ENCODE assay signal across 6 cellular contexts in the genomic region with DNA sequence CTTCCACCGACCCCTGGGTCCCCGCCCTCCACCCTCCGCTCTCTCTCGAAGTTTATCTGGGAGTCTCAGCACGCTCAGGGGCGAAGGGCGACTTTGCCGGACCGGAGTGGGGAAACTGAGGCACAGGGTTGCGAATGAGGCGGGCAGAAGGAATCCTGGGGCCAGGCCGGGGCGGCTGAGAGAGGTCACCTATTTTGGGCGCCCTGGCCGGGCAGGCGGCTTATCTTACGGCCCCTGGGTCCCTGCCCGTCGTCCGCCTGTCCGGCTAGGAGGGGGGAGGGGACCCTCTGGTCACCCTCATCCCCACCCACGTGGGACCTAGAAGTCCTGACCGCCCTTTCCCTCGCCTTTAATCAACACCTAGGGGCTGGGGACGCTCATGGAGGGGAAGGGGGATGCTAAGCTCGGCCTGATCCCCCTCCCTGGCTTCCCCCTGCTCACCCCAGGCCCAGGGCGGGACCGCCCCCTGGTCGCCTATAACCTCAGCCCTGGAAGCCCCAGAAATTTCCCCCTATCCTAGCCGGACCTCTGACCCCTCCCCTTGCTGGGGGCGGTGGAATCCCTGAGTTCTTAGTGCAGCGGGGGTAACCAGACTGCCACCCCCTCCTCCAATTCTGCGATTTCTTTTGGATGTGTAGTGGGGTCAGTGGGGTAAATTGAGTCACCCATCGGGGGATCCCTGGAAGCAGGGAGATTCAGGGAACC. TPM values are rescaled to one million over a fixed set of nuclear protein-coding genes. Genes with fewer than 3 reads are reported as not detected.
A peak's percentile ranks its signal among the peaks of the same experiment; 100 is the strongest.
DNase-seq lines count a peak whose midpoint lies in the region; ATAC-seq, FAIRE-seq and TF ChIP-seq lines count a peak whose summit lies in the region.

No MANE protein-coding gene starts in this region.

- H3K4me1 ChIP-seq in mucosa of descending colon (ENCODE audit: low read depth): peaks cover 38% of the 10 kb centered on the region

- H3K9me3 ChIP-seq in mucosa of descending colon: no peaks in the 10 kb centered on the region

- no peak for TF ChIP-seq RAD21 in Ishikawa (IDR thresholded peaks at IDR 0.05; ENCODE audit: low read depth)

- H3K27me3 Mint-ChIP-seq in activated naive CD8-positive, alpha-beta T cell treated with anti-CD3 and anti-CD28 coated beads, Interleukin-2, amount 50 U/mL, for 24 hours: no peaks in the 10 kb centered on the region

- no peak for ATAC-seq in activated naive CD8-positive, alpha-beta T cell treated with anti-CD3 and anti-CD28 coated beads, Interleukin-2, amount 50 U/mL, for 24 hours
- no peak for ATAC-seq in mucosa of descending colon

- peak overlapping the region; percentile 69 for H3K4me3 ChIP-seq in mucosa of descending colon

- peak; percentile 58 for DNase-seq in activated naive CD8-positive, alpha-beta T cell treated with anti-CD3 and anti-CD28 coated beads, Interleukin-2, amount 50 U/mL, for 24 hours
- DNase-seq in mucosa of descending colon (peak in 1 of 3 donors; percentile 65), GM19239 (ENCODE audit: insufficient read length, low spot score) (no peak), H54 (ENCODE audit: insufficient read length, low spot score) (no peak), AG08396 (ENCODE audit: low spot score) (no peak)

- intact Hi-C loops in mucosa of descending colon (cut with DNase I, micrococcal nuclease): no loop called here

- H3K4me3 Mint-ChIP-seq in activated naive CD8-positive, alpha-beta T cell treated with anti-CD3 and anti-CD28 coated beads, Interleukin-2, amount 50 U/mL, for 24 hours: peak overlapping the region; percentile 91

- peaks cover 48% of the 10 kb centered on the region for H3K4me1 Mint-ChIP-seq in activated naive CD8-positive, alpha-beta T cell treated with anti-CD3 and anti-CD28 coated beads, Interleukin-2, amount 50 U/mL, for 24 hours

- H3K36me3 ChIP-seq in mucosa of descending colon (ENCODE audit: low read depth): no peaks in the 10 kb centered on the region

- H3K27ac Mint-ChIP-seq in activated naive CD8-positive, alpha-beta T cell treated with anti-CD3 and anti-CD28 coated beads, Interleukin-2, amount 50 U/mL, for 24 hours: no peak overlapping the region

- peaks cover 33% of the 10 kb centered on the region for H3K36me3 Mint-ChIP-seq in activated naive CD8-positive, alpha-beta T cell treated with anti-CD3 and anti-CD28 coated beads, Interleukin-2, amount 50 U/mL, for 24 hours (ENCODE audit: low read depth)

- no peak for FAIRE-seq in GM19239 (lab: Jason Lieb, UNC)
- FAIRE-seq in H54 (lab: Jason Lieb, UNC): no peak

- H3K9me3 Mint-ChIP-seq in activated naive CD8-positive, alpha-beta T cell treated with anti-CD3 and anti-CD28 coated beads, Interleukin-2, amount 50 U/mL, for 24 hours: no peaks in the 10 kb centered on the region

- no peak for TF ChIP-seq POLR2A in H54 (IDR thresholded peaks at IDR 0.05; ENCODE audit: low read depth, low read length)

- TF ChIP-seq CTCF in mucosa of descending colon (IDR thresholded peaks at IDR 0.05): no peak

- no peak for TF ChIP-seq EP300 in Ishikawa (IDR thresholded peaks at IDR 0.05; ENCODE audit: borderline replicate concordance)

TF ChIP-seq in Ishikawa, 13 proteins besides CTCF, POLR2A, EP300 and RAD21:
- TF ChIP-seq NFIC (IDR thresholded peaks at IDR 0.05) (no peak), TEAD4 (IDR thresholded peaks at IDR 0.05) (no peak), ZBTB7A (IDR thresholded peaks at IDR 0.05; ENCODE audit: low read depth) (peak; percentile 18; the same call in 1 of the 2 replicates), TCF12 (IDR thresholded peaks at IDR 0.05; ENCODE audit: low read depth) (0 out of 2 replicates have a peak, but pooled peaks have one; percentile 19)
- TF ChIP-seq, protein P1, sequence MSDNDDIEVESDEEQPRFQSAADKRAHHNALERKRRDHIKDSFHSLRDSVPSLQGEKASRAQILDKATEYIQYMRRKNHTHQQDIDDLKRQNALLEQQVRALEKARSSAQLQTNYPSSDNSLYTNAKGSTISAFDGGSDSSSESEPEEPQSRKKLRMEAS (IDR thresholded peaks at IDR 0.05): peak; percentile 56

RNA-seq across cellular contexts. Expression of gene TRIP10, which starts 0.6 kb away (rescaled TPM):
- total RNA-seq in mucosa of descending colon: 100 to 1,000 TPM in 1 of 3 donors, 10 to 100 TPM in 2; 72.8 to 121 (median 79.5) TPM

RNA-seq across cellular contexts. Expression of gene GPR108, which starts 2.7 kb away (rescaled TPM):
- 100 to 1,000 TPM in 1 of 3 donors, 10 to 100 TPM in 2; 74.8 to 115 (median 89.2) TPM for total RNA-seq in mucosa of descending colon

RNA-seq across cellular contexts. Expression of gene C3, which starts 19.6 kb away (rescaled TPM):
- total RNA-seq in mucosa of descending colon: 100 to 1,000 TPM in 2 of 3 donors, 10 to 100 TPM in 1; 42.2 to 473 (median 261) TPM

RNA-seq across cellular contexts. Expression of gene SH2D3A, which starts 27.2 kb away (rescaled TPM):
- 10 to 100 TPM; 26.4 to 80.5 (median 40.5) TPM for total RNA-seq in mucosa of descending colon

RNA-seq across cellular contexts. Expression of gene VAV1, which starts 32.5 kb away (rescaled TPM):
- total RNA-seq in mucosa of descending colon: 10 to 100 TPM in 2 of 3 donors, 1 to 10 TPM in 1; 6.0 to 12.3 (median 10.7) TPM
